In genomic region chr11:64185323-64186204, GRCh38 we compare ENCODE assay signal across 8 cellular contexts. TPM values are rescaled to one million over a fixed set of nuclear protein-coding genes. Genes with fewer than 3 reads are reported as not detected.
DNase-seq lines count a peak whose midpoint lies in the region; ATAC-seq, FAIRE-seq and TF ChIP-seq lines count a peak whose summit lies in the region.

Gene STIP1 (plus strand): TSS chr11:64186171. CDS start chr11:64186262, 91 bp downstream.

- H3K36me3 ChIP-seq in adrenal gland (replicated peaks in 1 of 2) (peaks cover 0 to 6% of the 10 kb centered on the region in 2 donors), heart right ventricle (peaks cover 0 to 23% (median 0%) of the 10 kb centered on the region in 9 donors), upper lobe of right lung (peaks cover 9% of the 10 kb centered on the region)

- TF ChIP-seq POLR2A in GM12892 (IDR thresholded peaks at IDR 0.05; ENCODE audit: low read depth, low read length), result peak; percentile 95
- peak; percentile 98 for TF ChIP-seq POLR2A in adrenal gland (IDR thresholded peaks at IDR 0.05)

- H3K27ac ChIP-seq in adrenal gland, result peak within 1 kb of the TSS; percentile 80 to 100 (median 94)
- peak within 1 kb of the TSS; percentile 90 to 98 (median 94) for H3K27ac ChIP-seq in heart right ventricle
- peak within 1 kb of the TSS; percentile 96 for H3K27ac ChIP-seq in upper lobe of right lung

- H3K27me3 ChIP-seq in adrenal gland (no peaks in the 10 kb centered on the region), heart right ventricle (no peaks in the 10 kb centered on the region), upper lobe of right lung (no peaks in the 10 kb centered on the region)

- H3K4me1 ChIP-seq in adrenal gland (replicated peaks in 1 of 2), result peaks cover 25 to 56% of the 10 kb centered on the region in 2 donors
- H3K4me1 ChIP-seq in heart right ventricle, result peaks cover 12 to 56% (median 38%) of the 10 kb centered on the region in 9 donors
- H3K4me1 ChIP-seq in upper lobe of right lung, result peaks cover 43% of the 10 kb centered on the region

- peak; percentile 96 for DNase-seq in GM12892 (ENCODE audit: insufficient read length)
- DNase-seq in NCI-H146 (lab: John Stamatoyannopoulos, UW), result peak; percentile 100
- peak; percentile 95 to 100 (median 98) for DNase-seq in T-helper 1 cell
- DNase-seq in adrenal gland, result peak; percentile 99 to 100 (median 100)
- peak; percentile 97 to 100 for DNase-seq in heart right ventricle
- DNase-seq in posterior vena cava (ENCODE audit: low spot score), result peak; percentile 99
- peak; percentile 99 for DNase-seq in upper lobe of right lung

- H3K9me3 ChIP-seq in adrenal gland (replicated peaks in 1 of 3) (no peaks in the 10 kb centered on the region), heart right ventricle (no peaks in the 10 kb centered on the region), upper lobe of right lung (no peaks in the 10 kb centered on the region)

- WGBS in adrenal gland, 4 donors, result 0 to 1% (median 0%) methylated on average over 18 to 72 of the region's 72 CpGs
- 0% methylated on average over 72 of the region's 72 CpGs for WGBS in heart right ventricle, 2 donors

- peak; percentile 98 for FAIRE-seq in GM12892 (lab: Jason Lieb, UNC)

- peak in 5 of 6 experiments; percentile 24 to 57 (median 53) for TF ChIP-seq CTCF in adrenal gland (IDR thresholded peaks at IDR 0.05)
- peak; percentile 19 to 73 (median 43) for TF ChIP-seq CTCF in heart right ventricle (IDR thresholded peaks at IDR 0.05)
- peak; percentile 42 for TF ChIP-seq CTCF in upper lobe of right lung (IDR thresholded peaks at IDR 0.05)

- ATAC-seq in HG02852 (IDR thresholded peaks at IDR 0.05; ENCODE audit: unreplicated experiment) (peak; percentile 80), heart right ventricle (peak; percentile 86 to 94 (median 91)), upper lobe of right lung (peak; percentile 93)

- peak within 1 kb of the TSS in 3 of 4 donors; percentile 28 to 61 (median 60) for H3K4me3 ChIP-seq in adrenal gland
- H3K4me3 ChIP-seq in heart right ventricle, result peak within 1 kb of the TSS in 9 of 10 donors; percentile 32 to 89 (median 66)
- peak within 1 kb of the TSS; percentile 90 for H3K4me3 ChIP-seq in upper lobe of right lung

- intact Hi-C loops in adrenal gland (cut with DNase I), result no loop called here
- intact Hi-C loops in heart right ventricle (cut with DNase I), result loop anchor here in 2 of 10 donors (2.0 to 5.0 kb wide), 2 partner anchors 41 to 42 kb away; partner anchors contain the start of genes NUDT22 (in 2 of the 2) and TRPT1 (in 2 of the 2)
- intact Hi-C loops in posterior vena cava (cut with DNase I), result no loop called here
- intact Hi-C loops in upper lobe of right lung (cut with DNase I), result no loop called here

RNA-seq across cellular contexts. Expression of gene STIP1, which starts in this region (rescaled TPM):
- polyA plus RNA-seq in GM12892 (2012; ENCODE audit: missing spikeins), result 120 TPM
- 100 to 1,000 TPM; 126 to 404 (median 183) TPM for total RNA-seq in adrenal gland
- 100 to 1,000 TPM in 1 of 3 donors, 10 to 100 TPM in 2; 82.1 to 523 (median 91.4) TPM for polyA plus RNA-seq in adrenal gland
- total RNA-seq in heart right ventricle, result 100 to 1,000 TPM in 1 of 10 donors, 10 to 100 TPM in 9; 67.4 to 105 (median 87.9) TPM
- 100 to 1,000 TPM in 1 of 2 donors, 10 to 100 TPM in 1; 55.3 to 144 TPM for polyA plus RNA-seq in heart right ventricle
- total RNA-seq in posterior vena cava, result 10 to 100 TPM; 74.3 to 87.3 TPM
- total RNA-seq in upper lobe of right lung, result 110 TPM

Comparison
In these comparisons a context has a peak if more than half of its experiments do, and no peak if none do; other contexts are left out.
1. Peak in every context shown above with its lines: DNase-seq, ATAC-seq, H3K4me3 ChIP-seq and H3K27ac ChIP-seq.